In the genomic region with DNA sequence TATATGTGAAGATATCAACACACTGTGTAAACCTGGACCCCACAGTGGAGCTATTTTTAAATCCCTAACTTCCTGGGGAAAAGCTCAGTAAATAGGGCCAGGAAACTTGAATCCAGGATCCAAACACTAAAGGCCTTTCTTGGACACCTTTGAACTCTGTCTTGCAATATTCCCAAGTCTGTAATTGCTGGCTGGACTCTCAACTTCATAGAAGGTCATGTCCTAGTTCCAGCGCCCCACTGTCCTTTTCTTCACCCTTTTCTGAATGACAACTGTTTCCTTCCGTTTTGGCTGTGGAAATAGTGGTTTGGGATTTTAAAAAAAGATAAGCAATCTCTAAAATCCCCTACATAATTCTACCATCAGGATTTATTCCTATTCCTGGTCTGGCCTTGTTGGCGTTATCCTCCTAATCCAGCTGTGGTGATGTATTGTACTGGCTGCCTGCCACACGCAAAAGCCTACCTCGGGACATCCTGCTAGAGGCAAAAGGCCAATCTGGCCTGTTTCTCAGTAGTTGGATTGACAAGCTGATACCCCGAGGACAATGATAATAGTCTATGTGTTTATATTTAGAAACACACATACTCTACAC, we compare ENCODE assay signal across 2 cellular contexts.
TF ChIP-seq lines count a peak whose summit lies in the region.

No MANE protein-coding gene starts in this region.

TF ChIP-seq in liver, 16 proteins besides CTCF, POLR2A, EP300 and RAD21 (continued from another document):
- TF ChIP-seq, protein P1, sequence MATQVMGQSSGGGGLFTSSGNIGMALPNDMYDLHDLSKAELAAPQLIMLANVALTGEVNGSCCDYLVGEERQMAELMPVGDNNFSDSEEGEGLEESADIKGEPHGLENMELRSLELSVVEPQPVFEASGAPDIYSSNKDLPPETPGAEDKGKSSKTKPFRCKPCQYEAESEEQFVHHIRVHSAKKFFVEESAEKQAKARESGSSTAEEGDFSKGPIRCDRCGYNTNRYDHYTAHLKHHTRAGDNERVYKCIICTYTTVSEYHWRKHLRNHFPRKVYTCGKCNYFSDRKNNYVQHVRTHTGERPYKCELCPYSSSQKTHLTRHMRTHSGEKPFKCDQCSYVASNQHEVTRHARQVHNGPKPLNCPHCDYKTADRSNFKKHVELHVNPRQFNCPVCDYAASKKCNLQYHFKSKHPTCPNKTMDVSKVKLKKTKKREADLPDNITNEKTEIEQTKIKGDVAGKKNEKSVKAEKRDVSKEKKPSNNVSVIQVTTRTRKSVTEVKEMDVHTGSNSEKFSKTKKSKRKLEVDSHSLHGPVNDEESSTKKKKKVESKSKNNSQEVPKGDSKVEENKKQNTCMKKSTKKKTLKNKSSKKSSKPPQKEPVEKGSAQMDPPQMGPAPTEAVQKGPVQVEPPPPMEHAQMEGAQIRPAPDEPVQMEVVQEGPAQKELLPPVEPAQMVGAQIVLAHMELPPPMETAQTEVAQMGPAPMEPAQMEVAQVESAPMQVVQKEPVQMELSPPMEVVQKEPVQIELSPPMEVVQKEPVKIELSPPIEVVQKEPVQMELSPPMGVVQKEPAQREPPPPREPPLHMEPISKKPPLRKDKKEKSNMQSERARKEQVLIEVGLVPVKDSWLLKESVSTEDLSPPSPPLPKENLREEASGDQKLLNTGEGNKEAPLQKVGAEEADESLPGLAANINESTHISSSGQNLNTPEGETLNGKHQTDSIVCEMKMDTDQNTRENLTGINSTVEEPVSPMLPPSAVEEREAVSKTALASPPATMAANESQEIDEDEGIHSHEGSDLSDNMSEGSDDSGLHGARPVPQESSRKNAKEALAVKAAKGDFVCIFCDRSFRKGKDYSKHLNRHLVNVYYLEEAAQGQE (IDR thresholded peaks at IDR 0.05): peak; percentile 50
- peak; percentile 96 for TF ChIP-seq NR2F2 (IDR thresholded peaks at IDR 0.05)

TF ChIP-seq in HepG2, 621 proteins besides CTCF, POLR2A, EP300 and RAD21 (continued from another document):
- TF ChIP-seq, protein P2, sequence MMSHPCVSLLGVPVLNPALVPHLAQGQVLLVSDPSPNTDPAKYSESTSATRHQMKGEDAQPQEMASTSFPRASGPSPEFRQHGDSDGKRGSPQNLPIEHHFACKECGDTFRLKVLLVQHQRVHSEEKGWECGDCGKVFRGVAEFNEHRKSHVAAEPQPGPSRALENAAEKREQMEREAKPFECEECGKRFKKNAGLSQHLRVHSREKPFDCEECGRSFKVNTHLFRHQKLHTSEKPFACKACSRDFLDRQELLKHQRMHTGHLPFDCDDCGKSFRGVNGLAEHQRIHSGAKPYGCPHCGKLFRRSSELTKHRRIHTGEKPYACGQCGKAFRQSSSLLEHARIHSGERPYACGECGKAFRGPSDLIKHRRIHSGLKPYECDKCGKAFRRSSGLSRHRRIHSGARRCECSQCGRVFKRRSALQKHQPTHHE (CRISPR knock-in tag; IDR thresholded peaks at IDR 0.05; ENCODE audit: borderline replicate concordance): no peak
- TF ChIP-seq, protein P3, sequence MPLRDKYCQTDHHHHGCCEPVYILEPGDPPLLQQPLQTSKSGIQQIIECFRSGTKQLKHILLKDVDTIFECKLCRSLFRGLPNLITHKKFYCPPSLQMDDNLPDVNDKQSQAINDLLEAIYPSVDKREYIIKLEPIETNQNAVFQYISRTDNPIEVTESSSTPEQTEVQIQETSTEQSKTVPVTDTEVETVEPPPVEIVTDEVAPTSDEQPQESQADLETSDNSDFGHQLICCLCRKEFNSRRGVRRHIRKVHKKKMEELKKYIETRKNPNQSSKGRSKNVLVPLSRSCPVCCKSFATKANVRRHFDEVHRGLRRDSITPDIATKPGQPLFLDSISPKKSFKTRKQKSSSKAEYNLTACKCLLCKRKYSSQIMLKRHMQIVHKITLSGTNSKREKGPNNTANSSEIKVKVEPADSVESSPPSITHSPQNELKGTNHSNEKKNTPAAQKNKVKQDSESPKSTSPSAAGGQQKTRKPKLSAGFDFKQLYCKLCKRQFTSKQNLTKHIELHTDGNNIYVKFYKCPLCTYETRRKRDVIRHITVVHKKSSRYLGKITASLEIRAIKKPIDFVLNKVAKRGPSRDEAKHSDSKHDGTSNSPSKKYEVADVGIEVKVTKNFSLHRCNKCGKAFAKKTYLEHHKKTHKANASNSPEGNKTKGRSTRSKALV (CRISPR knock-in tag; IDR thresholded peaks at IDR 0.05): no peak
- TF ChIP-seq XRCC5 (optimal IDR thresholded peaks at IDR 0.05; ENCODE audit: low read length): no peak
- TF ChIP-seq, protein P4, sequence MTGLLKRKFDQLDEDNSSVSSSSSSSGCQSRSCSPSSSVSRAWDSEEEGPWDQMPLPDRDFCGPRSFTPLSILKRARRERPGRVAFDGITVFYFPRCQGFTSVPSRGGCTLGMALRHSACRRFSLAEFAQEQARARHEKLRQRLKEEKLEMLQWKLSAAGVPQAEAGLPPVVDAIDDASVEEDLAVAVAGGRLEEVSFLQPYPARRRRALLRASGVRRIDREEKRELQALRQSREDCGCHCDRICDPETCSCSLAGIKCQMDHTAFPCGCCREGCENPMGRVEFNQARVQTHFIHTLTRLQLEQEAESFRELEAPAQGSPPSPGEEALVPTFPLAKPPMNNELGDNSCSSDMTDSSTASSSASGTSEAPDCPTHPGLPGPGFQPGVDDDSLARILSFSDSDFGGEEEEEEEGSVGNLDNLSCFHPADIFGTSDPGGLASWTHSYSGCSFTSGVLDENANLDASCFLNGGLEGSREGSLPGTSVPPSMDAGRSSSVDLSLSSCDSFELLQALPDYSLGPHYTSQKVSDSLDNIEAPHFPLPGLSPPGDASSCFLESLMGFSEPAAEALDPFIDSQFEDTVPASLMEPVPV (CRISPR knock-in tag; IDR thresholded peaks at IDR 0.05): no peak
- TF ChIP-seq KAT2B (IDR thresholded peaks at IDR 0.05; ENCODE audit: borderline replicate concordance, low read depth, low read length): no peak
- TF ChIP-seq, protein P5, sequence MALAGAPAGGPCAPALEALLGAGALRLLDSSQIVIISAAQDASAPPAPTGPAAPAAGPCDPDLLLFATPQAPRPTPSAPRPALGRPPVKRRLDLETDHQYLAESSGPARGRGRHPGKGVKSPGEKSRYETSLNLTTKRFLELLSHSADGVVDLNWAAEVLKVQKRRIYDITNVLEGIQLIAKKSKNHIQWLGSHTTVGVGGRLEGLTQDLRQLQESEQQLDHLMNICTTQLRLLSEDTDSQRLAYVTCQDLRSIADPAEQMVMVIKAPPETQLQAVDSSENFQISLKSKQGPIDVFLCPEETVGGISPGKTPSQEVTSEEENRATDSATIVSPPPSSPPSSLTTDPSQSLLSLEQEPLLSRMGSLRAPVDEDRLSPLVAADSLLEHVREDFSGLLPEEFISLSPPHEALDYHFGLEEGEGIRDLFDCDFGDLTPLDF (CRISPR knock-in tag; IDR thresholded peaks at IDR 0.05): no peak
- no peak for TF ChIP-seq ARNT2 (CRISPR knock-in tag; IDR thresholded peaks at IDR 0.05; ENCODE audit: low read depth)
- no peak for TF ChIP-seq ZFP36 (IDR thresholded peaks at IDR 0.05; ENCODE audit: borderline replicate concordance, low read depth, low read length, partially characterized antibody)
- no peak for TF ChIP-seq ZC3H13 (CRISPR knock-in tag; IDR thresholded peaks at IDR 0.05)
- TF ChIP-seq ZNF136 (CRISPR knock-in tag; IDR thresholded peaks at IDR 0.05; ENCODE audit: low read depth): no peak
- no peak for TF ChIP-seq PHF5A (CRISPR knock-in tag; IDR thresholded peaks at IDR 0.05; ENCODE audit: low read depth, unreplicated experiment)
- TF ChIP-seq ZNF468 (CRISPR knock-in tag; IDR thresholded peaks at IDR 0.05): no peak
- no peak for TF ChIP-seq U2AF2 (IDR thresholded peaks at IDR 0.05; ENCODE audit: low read depth, low read length)
- TF ChIP-seq ZNF766 (CRISPR knock-in tag; IDR thresholded peaks at IDR 0.05; ENCODE audit: borderline replicate concordance): no peak
- no peak for TF ChIP-seq KDM5B (CRISPR knock-in tag; IDR thresholded peaks at IDR 0.05; ENCODE audit: borderline replicate concordance)
- TF ChIP-seq, protein P6, sequence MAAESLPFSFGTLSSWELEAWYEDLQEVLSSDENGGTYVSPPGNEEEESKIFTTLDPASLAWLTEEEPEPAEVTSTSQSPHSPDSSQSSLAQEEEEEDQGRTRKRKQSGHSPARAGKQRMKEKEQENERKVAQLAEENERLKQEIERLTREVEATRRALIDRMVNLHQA (CRISPR knock-in tag; IDR thresholded peaks at IDR 0.05): no peak
